1 cellular context compared by ENCODE assay signal in the genomic region with DNA sequence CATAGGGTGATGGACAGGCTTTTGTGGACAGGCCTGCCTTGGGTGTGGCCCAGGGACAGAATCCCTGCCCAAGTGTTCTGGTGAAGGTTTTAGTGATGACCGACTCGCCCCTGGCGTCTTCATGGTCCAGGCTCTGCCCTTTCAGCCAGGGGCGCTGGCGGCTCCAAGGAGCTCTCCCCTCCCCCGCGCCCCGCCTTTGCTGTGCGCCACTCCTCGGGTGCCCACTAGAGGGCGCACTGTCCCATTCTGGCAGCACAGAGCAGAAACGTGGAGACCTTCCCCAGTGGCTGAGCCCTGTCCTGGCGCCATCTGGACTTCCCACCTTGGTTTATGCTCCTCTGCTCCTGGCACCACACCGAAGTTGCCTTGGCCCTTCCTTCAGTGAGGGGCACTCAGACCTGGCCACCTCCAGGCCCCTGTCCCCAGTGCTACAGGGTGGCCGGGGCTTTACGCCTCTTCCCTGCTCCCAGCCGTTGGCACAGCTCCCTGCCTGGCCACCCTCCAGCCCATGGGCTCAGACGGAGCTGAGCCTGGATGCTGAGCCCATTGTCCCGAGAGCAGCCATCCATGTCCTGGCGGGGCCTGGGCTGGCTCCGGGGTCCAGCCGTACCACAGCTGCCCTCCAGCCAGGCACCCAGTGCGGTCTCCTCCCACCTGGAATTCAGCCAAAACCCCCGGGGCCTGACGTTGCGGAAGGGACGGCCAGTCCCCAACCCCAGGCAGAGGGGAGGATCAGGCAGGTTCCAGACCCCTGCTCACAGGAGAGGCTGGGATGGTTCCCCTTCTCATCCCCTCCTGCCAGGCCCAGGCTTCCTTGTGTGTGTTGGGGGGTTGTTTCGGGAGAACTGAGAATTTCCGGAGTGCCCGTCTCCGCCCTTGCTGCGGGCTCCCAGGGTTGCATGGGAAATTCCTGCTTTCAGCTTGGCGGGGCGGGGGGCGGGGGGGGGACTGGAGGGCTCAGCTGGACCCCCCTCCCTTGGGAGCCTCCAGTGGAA.
TF ChIP-seq lines count a peak whose summit lies in the region.

No MANE protein-coding gene starts in this region.

TF ChIP-seq in HCT116, 20 proteins besides CTCF, POLR2A, EP300 and RAD21:
- TF ChIP-seq ZFX (IDR thresholded peaks at IDR 0.05) (peak; percentile 28; the same call in 1 of the 2 replicates), POLR2AphosphoS5 (IDR thresholded peaks at IDR 0.05; ENCODE audit: low read depth, low read length) (peak; percentile 72), TCF7L2 (IDR thresholded peaks at IDR 0.05; ENCODE audit: borderline replicate concordance, extremely low read depth, insufficient read depth, insufficient read length) (peak; percentile 37), CBX3 (IDR thresholded peaks at IDR 0.05; ENCODE audit: low read depth) (no peak)
TF ChIP-seq in HCT116: peak in this region for 3.
